Comparison of ENCODE assay signal across 9 cellular contexts in genomic region chr7:152522551-152522950, GRCh38.
A peak's percentile ranks its signal among the peaks of the same experiment; 100 is the strongest.
DNase-seq lines count a peak whose midpoint lies in the region; ATAC-seq and TF ChIP-seq lines count a peak whose summit lies in the region.
"Had no signal": no experiment of that assay in that cellular context is flagged by ENCODE, and none has a peak within 500 bp of the region (broad histone marks: within the 10 kb centered on the region; RNA-seq: fewer than 3 reads in every experiment).

No MANE protein-coding gene starts in this region.

- TF ChIP-seq CTCF in fibroblast of lung (conservative IDR thresholded peaks at IDR 0.05 in 1 of 2, IDR thresholded peaks at IDR 0.05 in 1 of 2; ENCODE audit: low read depth in 1 of 2, low read length in 2 of 2), result no peak
- no peak for TF ChIP-seq CTCF in psoas muscle (IDR thresholded peaks at IDR 0.05)

- ATAC-seq in psoas muscle (peak; percentile 87 to 96 (median 92)), GM21515 (IDR thresholded peaks at IDR 0.05; ENCODE audit: unreplicated experiment) (no peak), GM21723 (IDR thresholded peaks at IDR 0.05; ENCODE audit: unreplicated experiment) (no peak), HG02588 (IDR thresholded peaks at IDR 0.05; ENCODE audit: unreplicated experiment) (no peak)

- intact Hi-C loops in psoas muscle (cut with DNase I), result loop anchor here in 1 of 2 donors (5.0 kb wide), 1 partner anchor 60 kb away; no protein-coding TSS in a partner anchor

- H2AFZ ChIP-seq in fibroblast of lung (ENCODE audit: low read length), result no peak overlapping the region

- H3K4me3 ChIP-seq in fibroblast of lung (replicated peaks in 1 of 4; ENCODE audit: control extremely low read depth in 1 of 4, insufficient read depth in 1 of 4, low read depth in 3 of 4, low read length in 4 of 4) (peak overlapping the region in 2 of 4 experiments; percentile 40 to 43), psoas muscle (peak overlapping the region; percentile 45)

- H4K20me1 ChIP-seq in fibroblast of lung (ENCODE audit: control insufficient read depth, extremely low read depth, insufficient read depth, low read length), result no peaks in the 10 kb centered on the region

- peak overlapping the region; percentile 8 for H3K4me2 ChIP-seq in fibroblast of lung (ENCODE audit: extremely low read depth, insufficient read depth, low read length)

- DNase-seq in DMS79 (lab: John Stamatoyannopoulos, UW) (peak; percentile 57), NCI-H524 treated with DMSO at 0.1 percent for 48 hours (lab: John Stamatoyannopoulos, UW) (peak; percentile 80), fibroblast of lung (ENCODE audit: low read depth in 2 of 2) (peak; percentile 48 to 55), psoas muscle (peak; percentile 31 to 61), GM19240 (ENCODE audit: insufficient read length, low spot score) (no peak)
- DNase-seq: activated T-cell treated with anti-CD3 and anti-CD28 coated beads, Interleukin-2, amount 50 U/mL, for 24 hours had no signal

- H3K79me2 ChIP-seq in fibroblast of lung (ENCODE audit: control insufficient read depth, insufficient read depth, low read length), result no peaks in the 10 kb centered on the region

- H3K27ac ChIP-seq in fibroblast of lung (ENCODE audit: insufficient read depth, low read length) (no peak overlapping the region), psoas muscle (peak overlapping the region; percentile 47)

- H3K9me3 ChIP-seq in fibroblast of lung (ENCODE audit: control insufficient read depth, insufficient read depth, low read depth, low read length) (no peaks in the 10 kb centered on the region), psoas muscle (peaks cover 5% of the 10 kb centered on the region)

- H3K27me3 ChIP-seq in fibroblast of lung (ENCODE audit: control insufficient read depth, insufficient read depth, low read length) (no peaks in the 10 kb centered on the region), psoas muscle (ENCODE audit: insufficient read depth in 3 of 3, low read length in 2 of 3) (no peaks in the 10 kb centered on the region)

- H3K9ac ChIP-seq in fibroblast of lung (ENCODE audit: insufficient read depth, low read length), result no peak overlapping the region

- H3K4me1 ChIP-seq in fibroblast of lung (ENCODE audit: control insufficient read depth, extremely low read depth, insufficient read depth, low read length) (no peaks in the 10 kb centered on the region), psoas muscle (peaks cover 11% of the 10 kb centered on the region)

- 1 to 2% (median 1%) methylated on average over 6 of the region's 6 CpGs for WGBS in psoas muscle, 3 donors

- H3K36me3 ChIP-seq in fibroblast of lung (ENCODE audit: control insufficient read depth, insufficient read depth, low read length), result no peaks in the 10 kb centered on the region
- H3K36me3 ChIP-seq in psoas muscle (ENCODE audit: insufficient read depth in 1 of 2, low read depth in 1 of 2), result no peaks in the 10 kb centered on the region

Comparison
In these comparisons a context has a peak if more than half of its experiments do, and no peak if none do; other contexts are left out.
1. ATAC-seq: peak in psoas muscle (4 of 4); none in GM21515 (single experiment), GM21723 (single experiment) and HG02588 (single experiment).